ENCODE assay signal across 10 cellular contexts in genomic region chr21:42532466-42533181, GRCh38. TPM values are rescaled to one million over a fixed set of nuclear protein-coding genes. Genes with fewer than 3 reads are reported as not detected.
A peak's percentile ranks its signal among the peaks of the same experiment; 100 is the strongest.
DNase-seq lines count a peak whose midpoint lies in the region; ATAC-seq, FAIRE-seq and TF ChIP-seq lines count a peak whose summit lies in the region.
"Had no signal": no experiment of that assay in that cellular context is flagged by ENCODE, and none has a peak within 500 bp of the region (broad histone marks: within the 10 kb centered on the region; RNA-seq: fewer than 3 reads in every experiment).

No MANE protein-coding gene starts in this region.

- H4K8ac ChIP-seq in IMR-90 (ENCODE audit: low read depth in 2 of 2, low read length in 2 of 2): no peak overlapping the region

- H3K56ac ChIP-seq in IMR-90 (ENCODE audit: extremely low read depth, insufficient read depth, low read length): no peak overlapping the region

- no peak overlapping the region for H4K5ac ChIP-seq in IMR-90 (ENCODE audit: low read depth, low read length)

- H3K9ac ChIP-seq in IMR-90 (ENCODE audit: low read depth, low read length): no peak overlapping the region
- H3K9ac ChIP-seq in K562 (ENCODE audit: insufficient read depth in 1 of 2, low read depth in 2 of 2, low read length in 2 of 2): no peak overlapping the region

- H3K4me2 ChIP-seq in IMR-90 (ENCODE audit: low read depth, low read length) (no peak overlapping the region), K562 (ENCODE audit: insufficient read depth, low read length) (no peak overlapping the region)

- CTCF ChIA-PET in IMR-90 (lab: Yijun Ruan, JAX) (no interaction called here), K562 (lab: Yijun Ruan, JAX; ENCODE audit: low intra/inter-chr PET ratio) (no interaction called here)

- no peak overlapping the region for H4K91ac ChIP-seq in IMR-90 (ENCODE audit: insufficient read depth, low read depth, low read length)

- POLR2A ChIA-PET in IMR-90 (lab: Charles Lee; ENCODE audit: unreplicated experiment) (no interaction called here), K562 (lab: Yijun Ruan, JAX) (no interaction called here)

- TF ChIP-seq POLR2A in IMR-90 (IDR thresholded peaks at IDR 0.05; ENCODE audit: low read depth, low read length) (no peak), K562 (conservative IDR thresholded peaks at IDR 0.05) (no peak)

- H2BK20ac ChIP-seq in IMR-90 (ENCODE audit: low read depth, low read length): no peak overlapping the region

- no peak overlapping the region for H2AK5ac ChIP-seq in IMR-90 (ENCODE audit: low read depth, low read length)

- H3K14ac ChIP-seq in IMR-90 (replicated peaks; ENCODE audit: low read depth, low read length): no peak overlapping the region

- no peak overlapping the region for H2BK5ac ChIP-seq in IMR-90 (ENCODE audit: low read depth, low read length, poor library complexity, severe bottlenecking)

- DNase-seq in IMR-90 (peak; percentile 12), K562 (ENCODE audit: extremely low read depth in 1 of 4, low spot score in 3 of 4) (no peak), left lung (peak in 1 of 2 donors; percentile 82), superior temporal gyrus (ENCODE audit: extremely low spot score) (peak; percentile 74), cortex of kidney (lab: John Stamatoyannopoulos, UW) (no peak), T-helper 1 cell (no peak)
- DNase-seq: NCI-H1105 treated with DMSO at 0.1 percent for 48 hours had no signal

- H3K4ac ChIP-seq in IMR-90 (ENCODE audit: low read depth, low read length): no peak overlapping the region

- H3K27me3 ChIP-seq in IMR-90 (ENCODE audit: control insufficient read depth, insufficient read depth, low read length) (peaks cover 21% of the 10 kb centered on the region; the same call in 1 of the 2 replicates), K562 (ENCODE audit: control insufficient read depth in 2 of 2, insufficient read depth in 2 of 2, low read length in 2 of 2) (peaks cover 66 to 85% of the 10 kb centered on the region in 2 experiments), left lung (no peaks in the 10 kb centered on the region)

- H3K36me3 ChIP-seq in IMR-90 (ENCODE audit: control insufficient read depth, insufficient read depth, low read length) (no peaks in the 10 kb centered on the region), K562 (ENCODE audit: control insufficient read depth, insufficient read depth, low read length) (no peaks in the 10 kb centered on the region), left lung (peaks cover 0 to 27% of the 10 kb centered on the region in 2 donors)

- TF ChIP-seq CTCF in IMR-90 (conservative IDR thresholded peaks at IDR 0.05; ENCODE audit: low read depth, low read length): no peak
- TF ChIP-seq CTCF in K562 (IDR thresholded peaks at IDR 0.05 in 2 of 3, conservative IDR thresholded peaks at IDR 0.05 in 1 of 3; ENCODE audit: insufficient read depth in 2 of 3, low read depth in 1 of 3, low read length in 3 of 3): no peak
- no peak for TF ChIP-seq CTCF in left lung (IDR thresholded peaks at IDR 0.05)

- H3K27ac ChIP-seq in IMR-90 (ENCODE audit: insufficient read depth, low read length): no peak overlapping the region
- no peak overlapping the region for H3K27ac ChIP-seq in K562 (ENCODE audit: extremely low read depth, low read depth, low read length)
- H3K27ac ChIP-seq in left lung: no peak overlapping the region

- dilution Hi-C loops in IMR-90 (cut with HindIII; ENCODE audit: low sequenced_read_pairs, unreplicated experiment): no loop called here

- no peak for ATAC-seq in IMR-90 (ENCODE audit: low read depth)
- no peak for ATAC-seq in K562
- ATAC-seq in left lung: peak; percentile 70
- no peak for ATAC-seq in GM21786 (IDR thresholded peaks at IDR 0.05; ENCODE audit: unreplicated experiment)
- ATAC-seq in GM21381 (IDR thresholded peaks at IDR 0.05; ENCODE audit: unreplicated experiment): no peak

- TF ChIP-seq EP300 in K562 (IDR thresholded peaks at IDR 0.05; ENCODE audit: low read length): no peak

- WGBS in IMR-90 (ENCODE audit: extremely low coverage in 2 of 2, insufficient read length in 1 of 2), 2 experiments: 64% methylated on average over 10 of the region's 18 CpGs; no CpG with 5 or more reads in 1 of the 2 experiments
- WGBS in K562 (ENCODE audit: insufficient coverage, low coverage, missing lambda C conversion rate): 4% methylated on average over 18 of the region's 18 CpGs

- no peak overlapping the region for H2BK120ac ChIP-seq in IMR-90 (ENCODE audit: low read depth, low read length)

- H2AFZ ChIP-seq in IMR-90 (replicated peaks; ENCODE audit: low read length, poor library complexity) (no peak overlapping the region), K562 (ENCODE audit: low read depth, low read length) (no peak overlapping the region)

- H3K9me3 ChIP-seq in IMR-90 (ENCODE audit: control insufficient read depth, insufficient read depth, low read length) (no peaks in the 10 kb centered on the region), K562 (replicated peaks; ENCODE audit: control insufficient read depth, insufficient read depth, low read depth, low read length) (no peaks in the 10 kb centered on the region), left lung (no peaks in the 10 kb centered on the region)

- H3K23ac ChIP-seq in IMR-90 (ENCODE audit: low read depth, low read length): no peak overlapping the region

- no peak overlapping the region for H3K18ac ChIP-seq in IMR-90 (ENCODE audit: low read depth, low read length)

- H2AK9ac ChIP-seq in IMR-90 (replicated peaks; ENCODE audit: low read depth, low read length, poor library complexity): no peak overlapping the region

- H3K4me1 ChIP-seq in IMR-90 (ENCODE audit: control insufficient read depth, insufficient read depth, low read length) (no peaks in the 10 kb centered on the region), K562 (replicated peaks in 1 of 2; ENCODE audit: control insufficient read depth in 2 of 2, insufficient read depth in 2 of 2, low read length in 2 of 2) (peaks cover 0 to 8% of the 10 kb centered on the region in 2 experiments; a peak in 3 of 5 replicates), left lung (peaks cover 5 to 41% of the 10 kb centered on the region in 2 donors)

- no peaks in the 10 kb centered on the region for H3K79me2 ChIP-seq in K562 (ENCODE audit: control insufficient read depth, insufficient read depth, low read length)

- H2BK15ac ChIP-seq in IMR-90 (ENCODE audit: low read depth, low read length): no peak overlapping the region

- H3K9me1 ChIP-seq in IMR-90 (ENCODE audit: insufficient read depth, low read length): no peaks in the 10 kb centered on the region
- no peaks in the 10 kb centered on the region for H3K9me1 ChIP-seq in K562 (ENCODE audit: control insufficient read depth, insufficient read depth, low read length)

- H3K79me1 ChIP-seq in IMR-90 (ENCODE audit: low read depth in 1 of 2, low read length in 2 of 2): no peaks in the 10 kb centered on the region

- no peaks in the 10 kb centered on the region for H4K20me1 ChIP-seq in IMR-90 (ENCODE audit: insufficient read depth, low read length)
- H4K20me1 ChIP-seq in K562 (replicated peaks; ENCODE audit: control insufficient read depth, insufficient read depth, low read length): peaks cover 12% of the 10 kb centered on the region

- BruUV-seq in IMR-90 (replicated peaks; lab: Mats Ljungman, UMichigan) (no TSS peak), K562 (replicated peaks; lab: Mats Ljungman, UMichigan) (no TSS peak)

- no peak for FAIRE-seq in K562 (lab: Jason Lieb, UNC)
- FAIRE-seq: islet of Langerhans had no signal

- no peak for TF ChIP-seq RAD21 in IMR-90 (IDR thresholded peaks at IDR 0.05; ENCODE audit: low read length)
- TF ChIP-seq RAD21 in K562 (CRISPR knock-in tag; conservative IDR thresholded peaks at IDR 0.05 in 1 of 2, IDR thresholded peaks at IDR 0.05 in 1 of 2): no peak

- intact Hi-C loops in IMR-90 (cut with micrococcal nuclease): no loop called here
- intact Hi-C loops in K562 (cut with micrococcal nuclease): loop anchor here (10.0 kb wide), 2 partner anchors 168 to 378 kb away; partner anchors contain the start of gene TFF1
- intact Hi-C loops in left lung (cut with DNase I): no loop called here

- H3K4me3 ChIP-seq in IMR-90 (ENCODE audit: insufficient read depth, low read depth, low read length): no peak overlapping the region
- H3K4me3 ChIP-seq in K562: no peak overlapping the region
- H3K4me3 ChIP-seq in left lung: no peak overlapping the region

- in situ Hi-C loops in IMR-90 (cut with MboI; ENCODE audit: low sequenced_read_pairs) (no loop called here), K562 (cut with MboI) (no loop called here)

RNA-seq across cellular contexts. Expression of gene SLC37A1, which starts 19.0 kb away (rescaled TPM):
- total RNA-seq in IMR-90 (2012; rRNA removed) (0.36 and 0.56 TPM in 2 replicates), K562 (2014; rRNA removed) (0.33 and 1.4 TPM in 2 replicates), K562 (2014; rRNA removed; fragmentation: Illumina TruSeq; extraction: Trizol) (0.10 and 0.15 TPM in 2 replicates), K562 (2015; rRNA removed; fragmentation: Illumina TruSeq; extraction: Trizol) (0.40 and 0.79 TPM in 2 replicates), K562 (2021) (0.40 and 0.60 TPM in 2 replicates), left lung (10 to 100 TPM; 22.4 to 26.8 TPM)
- polyA plus RNA-seq in IMR-90 (2012; rRNA removed) (0.48 and 0.65 TPM in 2 replicates), K562 (2011; rRNA removed) (3.4 and 4.5 TPM in 2 replicates), K562 (2014; fragmentation: Illumina TruSeq; extraction: Trizol) (0.45 and 0.65 TPM in 2 replicates), K562 (2014; fragmentation: Nextera tagmentation; extraction: Ambion mirVana) (under 1 TPM; 0.06 to 0.20 TPM), K562 (2014; rRNA removed) (0.09 and 0.24 TPM in 2 replicates)
- 0.37 and 0.54 TPM in 2 replicates for polyA plus RNA-seq in IMR-90 (2012; cell fraction: cytosol; rRNA removed)
- polyA plus RNA-seq in IMR-90 (2012; cell fraction: nucleus; rRNA removed; ENCODE audit: low replicate concordance): 1.3 and 1.4 TPM in 2 replicates
- 4.6 and 9.1 TPM in 2 replicates for total RNA-seq in K562 (2011; cell fraction: chromatin; rRNA removed; ENCODE audit: low replicate concordance)
- 5.5 and 5.9 TPM in 2 replicates for total RNA-seq in K562 (2011; cell fraction: nucleolus; rRNA removed)
- total RNA-seq in K562 (2011; cell fraction: nucleoplasm; rRNA removed): 5.6 and 6.5 TPM in 2 replicates
- 2.8 and 3.2 TPM in 2 replicates for polyA plus RNA-seq in K562 (2011; cell fraction: cytosol; rRNA removed)
- polyA plus RNA-seq in K562 (2011; cell fraction: nucleus; rRNA removed): 10.8 and 11.2 TPM in 2 replicates
- 0.43 and 1.8 TPM in 2 replicates for polyA plus RNA-seq in K562 (2012)
- 3.8 and 6.7 TPM in 2 replicates for polyA minus RNA-seq in K562 (2011; rRNA and poly(A)+ RNA removed)
- 2.5 and 2.6 TPM in 2 replicates for polyA minus RNA-seq in K562 (2011; cell fraction: cytosol; rRNA and poly(A)+ RNA removed)
- 8.3 and 11.8 TPM in 2 replicates for polyA minus RNA-seq in K562 (2011; cell fraction: nucleus; rRNA and poly(A)+ RNA removed)

RNA-seq across cellular contexts. Expression of gene RSPH1, which starts 36.6 kb away (rescaled TPM):
- total RNA-seq in IMR-90 (2012; rRNA removed): not detected in 2 replicates
- polyA plus RNA-seq in IMR-90 (2012; rRNA removed): not detected in 2 replicates
- not detected in 2 replicates for polyA plus RNA-seq in IMR-90 (2012; cell fraction: cytosol; rRNA removed)
- polyA plus RNA-seq in IMR-90 (2012; cell fraction: nucleus; rRNA removed; ENCODE audit: low replicate concordance): 0.03 TPM in 1 of 2 replicates, not detected in the other
- 0.16 TPM in 1 of 2 replicates, not detected in the other for total RNA-seq in K562 (2011; cell fraction: chromatin; rRNA removed; ENCODE audit: low replicate concordance)
- not detected in 2 replicates for total RNA-seq in K562 (2011; cell fraction: nucleolus; rRNA removed)
- 0.15 TPM in 1 of 2 replicates, not detected in the other for total RNA-seq in K562 (2011; cell fraction: nucleoplasm; rRNA removed)
- not detected in 2 replicates for total RNA-seq in K562 (2014; rRNA removed)
- not detected in 2 replicates for total RNA-seq in K562 (2014; rRNA removed; fragmentation: Illumina TruSeq; extraction: Trizol)
- not detected in 2 replicates for total RNA-seq in K562 (2015; rRNA removed; fragmentation: Illumina TruSeq; extraction: Trizol)
- total RNA-seq in K562 (2021): not detected in 2 replicates
- polyA plus RNA-seq in K562 (2011; rRNA removed): 0.17 TPM in 1 of 2 replicates, not detected in the other
- polyA plus RNA-seq in K562 (2011; cell fraction: cytosol; rRNA removed): 0.01 TPM in 1 of 2 replicates, not detected in the other
- polyA plus RNA-seq in K562 (2011; cell fraction: nucleus; rRNA removed): 0.07 TPM in 1 of 2 replicates, not detected in the other
- polyA plus RNA-seq in K562 (2012): 0.18 TPM in 1 of 2 replicates, not detected in the other
- not detected in 2 replicates for polyA plus RNA-seq in K562 (2014; fragmentation: Illumina TruSeq; extraction: Trizol)
- not detected for polyA plus RNA-seq in K562 (2014; fragmentation: Nextera tagmentation; extraction: Ambion mirVana)
- polyA plus RNA-seq in K562 (2014; rRNA removed): not detected in 2 replicates
- 0.07 TPM in 1 of 2 replicates, not detected in the other for polyA minus RNA-seq in K562 (2011; rRNA and poly(A)+ RNA removed)
- polyA minus RNA-seq in K562 (2011; cell fraction: cytosol; rRNA and poly(A)+ RNA removed): not detected in 2 replicates
- polyA minus RNA-seq in K562 (2011; cell fraction: nucleus; rRNA and poly(A)+ RNA removed): not detected in 2 replicates
- 10 to 100 TPM in 1 of 2 donors, under 1 TPM in 1; 0.73 to 10.7 TPM for total RNA-seq in left lung

Comparison
In these comparisons a context has a peak if more than half of its experiments do, and no peak if none do; other contexts are left out.
1. DNase-seq: peak in IMR-90 (single experiment) and superior temporal gyrus (single experiment); none in K562 (0 of 4), cortex of kidney (single experiment) and T-helper 1 cell (0 of 5).